Comparison of ENCODE assay signal across 8 cellular contexts in the genomic region with DNA sequence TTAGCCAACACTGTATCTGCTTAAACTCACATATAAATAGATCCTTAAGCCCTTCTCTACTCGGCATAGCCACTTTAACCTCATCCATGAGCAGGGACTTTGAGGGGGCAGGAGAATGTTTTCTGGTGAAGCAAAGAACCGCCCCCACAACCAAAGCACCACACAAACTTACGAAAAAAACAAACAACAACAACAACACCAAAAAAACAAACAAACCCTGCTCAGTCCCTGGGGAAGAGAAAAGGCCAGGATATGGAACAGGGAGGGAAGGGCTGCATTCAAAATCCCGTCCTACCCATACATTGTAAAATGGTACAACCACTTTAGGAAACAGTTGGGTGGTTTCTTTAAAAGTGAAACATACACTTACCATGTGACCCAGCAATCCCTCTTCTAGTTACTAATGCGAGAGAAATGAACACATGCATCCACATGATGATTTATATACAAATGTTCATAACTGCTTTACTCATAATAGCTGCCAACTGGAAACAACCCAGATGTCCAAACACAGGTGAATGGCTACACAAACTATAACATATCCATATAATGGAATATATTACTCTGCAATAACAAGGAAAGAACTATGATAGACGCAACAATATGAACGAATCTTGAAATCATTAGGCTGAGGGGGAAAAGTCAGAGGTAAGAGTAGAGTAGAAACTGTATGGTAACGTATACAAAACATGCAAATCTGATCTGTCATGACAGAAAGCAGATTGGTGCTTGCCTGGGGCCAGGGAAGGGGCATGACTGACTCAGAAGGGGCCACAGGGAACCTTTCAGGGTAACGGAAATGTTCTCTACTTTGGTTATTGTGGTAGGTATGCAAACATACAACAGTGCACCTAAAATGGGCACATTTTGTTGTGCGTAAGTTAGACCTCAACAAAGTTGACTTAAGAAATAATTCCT. TPM values are rescaled to one million over a fixed set of nuclear protein-coding genes. Genes with fewer than 3 reads are reported as not detected.
A peak's percentile ranks its signal among the peaks of the same experiment; 100 is the strongest.
DNase-seq lines count a peak whose midpoint lies in the region; ATAC-seq lines count a peak whose summit lies in the region.

No MANE protein-coding gene starts in this region.

- no peak overlapping the region for H2AK5ac ChIP-seq in trophoblast cell (ENCODE audit: low read length)

- H3K18ac ChIP-seq in trophoblast cell (ENCODE audit: low read length): no peak overlapping the region

- ATAC-seq in GM19455 (IDR thresholded peaks at IDR 0.05; ENCODE audit: unreplicated experiment) (peak; percentile 77), GM18511 (IDR thresholded peaks at IDR 0.05; ENCODE audit: unreplicated experiment) (no peak)

- no peaks in the 10 kb centered on the region for H3K79me2 ChIP-seq in trophoblast cell (ENCODE audit: control insufficient read depth, insufficient read depth, low read length, poor library complexity)

- no peak overlapping the region for H4K12ac ChIP-seq in trophoblast cell (ENCODE audit: low read depth, low read length)

- no peak overlapping the region for H2BK12ac ChIP-seq in trophoblast cell (ENCODE audit: low read length)

- no peak overlapping the region for H3K27ac ChIP-seq in trophoblast cell (ENCODE audit: low read depth, low read length)

- 86% methylated on average over 1 of the region's 10 CpGs for WGBS in trophoblast cell (ENCODE audit: extremely low coverage, insufficient coverage, insufficient read length)

- no peak overlapping the region for H3K9ac ChIP-seq in trophoblast cell (ENCODE audit: low read length)

- no peaks in the 10 kb centered on the region for H3K27me3 ChIP-seq in trophoblast cell (ENCODE audit: insufficient read depth, low read length)

- H3K4me2 ChIP-seq in trophoblast cell (ENCODE audit: low read length): peak overlapping the region; percentile 1

- H4K8ac ChIP-seq in trophoblast cell (ENCODE audit: low read depth, low read length): peak overlapping the region; percentile 35

- H3K4ac ChIP-seq in trophoblast cell (ENCODE audit: low read depth, low read length): no peak overlapping the region

- H2BK120ac ChIP-seq in trophoblast cell (ENCODE audit: insufficient read depth, low read length, poor library complexity): no peak overlapping the region

- no peak overlapping the region for H2AFZ ChIP-seq in trophoblast cell (ENCODE audit: insufficient read depth, low read length, poor library complexity)

- no peak overlapping the region for H3K14ac ChIP-seq in trophoblast cell (ENCODE audit: low read length)

- H3K4me1 ChIP-seq in trophoblast cell (ENCODE audit: control insufficient read depth in 1 of 2, insufficient read depth in 2 of 2, low read length in 2 of 2): peaks cover 16% of the 10 kb centered on the region in 2 experiments

- H3K9me3 ChIP-seq in trophoblast cell (ENCODE audit: insufficient read depth, low read depth, low read length): peaks cover 2% of the 10 kb centered on the region

- no peak overlapping the region for H4K91ac ChIP-seq in trophoblast cell (ENCODE audit: low read depth, low read length)

- no peak overlapping the region for H3K23ac ChIP-seq in trophoblast cell (ENCODE audit: low read length)

- no peak overlapping the region for H2BK5ac ChIP-seq in trophoblast cell (ENCODE audit: low read depth, low read length, poor library complexity)

- H3K79me1 ChIP-seq in trophoblast cell (ENCODE audit: low read length): no peaks in the 10 kb centered on the region

- no peaks in the 10 kb centered on the region for H3K36me3 ChIP-seq in trophoblast cell (ENCODE audit: control insufficient read depth in 1 of 2, insufficient read depth in 2 of 2, low read length in 2 of 2)

- DNase-seq in RKO (ENCODE audit: low spot score): peak; percentile 30
- peak; percentile 35 for DNase-seq in effector CD4-positive, alpha-beta T cell
- no peak for DNase-seq in trophoblast cell
- DNase-seq in DMS153 (lab: John Stamatoyannopoulos, UW): no peak
- DNase-seq in NCI-H128 (lab: John Stamatoyannopoulos, UW; ENCODE audit: unreplicated experiment): no peak
- DNase-seq in NOMO-1 treated with DMSO at 0.1 percent for 48 hours (lab: John Stamatoyannopoulos, UW; ENCODE audit: unreplicated experiment): no peak

- H3K4me3 ChIP-seq in trophoblast cell (ENCODE audit: low read depth, low read length): no peak overlapping the region

RNA-seq across cellular contexts. Expression of a gene that starts 37.7 kb away (rescaled TPM):
- 25.0 and 26.0 TPM in 2 replicates for polyA plus RNA-seq in trophoblast cell (2013)

Comparison
In these comparisons a context has a peak if more than half of its experiments do, and no peak if none do; other contexts are left out.
1. DNase-seq: peak in RKO (single experiment) and effector CD4-positive, alpha-beta T cell (single experiment); none in trophoblast cell (0 of 2), DMS153 (single experiment), NCI-H128 (single experiment) and NOMO-1 treated with DMSO at 0.1 percent for 48 hours (single experiment).